Comparison of ENCODE assay signal across 9 cellular contexts in the genomic region with DNA sequence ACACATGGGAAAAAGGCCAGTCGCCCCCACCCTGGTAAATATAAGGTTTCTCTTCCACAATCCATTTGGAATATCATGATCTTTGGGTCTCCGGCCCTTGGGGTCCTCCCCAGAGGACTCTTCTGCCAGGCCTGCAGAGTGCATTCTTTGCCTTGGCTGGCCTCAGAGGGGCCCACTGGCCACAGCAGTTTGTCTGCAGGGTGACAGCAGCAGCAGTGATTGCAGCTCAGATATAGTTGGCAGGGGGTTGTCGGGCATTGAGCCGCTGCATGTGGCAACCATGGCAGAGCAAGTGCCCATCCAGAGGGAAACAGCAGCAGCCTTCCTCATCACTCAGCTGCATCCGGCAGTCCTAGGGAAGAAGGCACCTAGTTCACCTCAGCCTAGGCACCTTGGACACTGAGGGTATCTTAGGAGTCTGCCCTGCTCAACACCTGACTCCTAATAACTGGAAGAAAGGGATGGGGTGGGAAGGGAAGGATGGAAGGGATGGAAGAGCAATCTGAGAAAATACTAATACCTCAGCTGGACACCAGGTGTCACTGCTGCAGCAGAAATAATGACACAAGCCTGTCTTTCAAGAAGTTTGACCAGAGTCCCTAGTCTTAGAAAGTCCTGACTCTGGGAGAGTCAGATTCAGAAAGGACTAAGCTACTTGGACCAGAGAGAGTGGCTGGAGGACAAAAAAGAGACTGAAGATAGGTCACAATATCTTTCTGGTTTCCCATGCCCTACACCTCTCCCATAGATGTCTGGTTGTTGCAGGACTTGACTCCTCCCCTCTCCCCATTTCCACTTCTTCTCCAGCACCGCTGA. TPM values are rescaled to one million over a fixed set of nuclear protein-coding genes. Genes with fewer than 3 reads are reported as not detected.
DNase-seq lines count a peak whose midpoint lies in the region; ATAC-seq and TF ChIP-seq lines count a peak whose summit lies in the region.
"Had no signal": no experiment of that assay in that cellular context is flagged by ENCODE, and none has a peak within 500 bp of the region (broad histone marks: within the 10 kb centered on the region; RNA-seq: fewer than 3 reads in every experiment).

No MANE protein-coding gene starts in this region.

- CTCF ChIA-PET in activated CD4-positive, alpha-beta T cell treated with anti-CD3 and anti-CD28 coated beads for 36 hours (lab: Charles Lee) = interaction anchor here (0.6 to 7.4 kb wide), 24 partner anchors 9 to 304 kb away, joined by 3 to 99 read pairs (median 6); a partner anchor contains a TSS

- ATAC-seq in activated CD4-positive, alpha-beta T cell treated with anti-CD3 and anti-CD28 coated beads for 36 hours = peak; percentile 71
- ATAC-seq in naive thymus-derived CD8-positive, alpha-beta T cell = peak in 1 of 2 donors; percentile 56
- ATAC-seq in GM21737 (IDR thresholded peaks at IDR 0.05; ENCODE audit: unreplicated experiment) = no peak
- ATAC-seq in GM21723 (IDR thresholded peaks at IDR 0.05; ENCODE audit: unreplicated experiment) = no peak

- no peaks in the 10 kb centered on the region for H4K20me1 ChIP-seq in Loucy (ENCODE audit: insufficient read depth, low read length, poor library complexity, severe bottlenecking)

- no peaks in the 10 kb centered on the region for H3K79me2 ChIP-seq in Loucy (ENCODE audit: insufficient read depth, low read length)

- H3K9me3 Mint-ChIP-seq in activated CD4-positive, alpha-beta T cell treated with anti-CD3 and anti-CD28 coated beads for 36 hours (ENCODE audit: low read depth) = no peaks in the 10 kb centered on the region
- no peaks in the 10 kb centered on the region for H3K9me3 Mint-ChIP-seq in naive thymus-derived CD8-positive, alpha-beta T cell
- H3K9me3 Mint-ChIP-seq: central memory CD8-positive, alpha-beta T cell had no signal

- H3K36me3 ChIP-seq in Loucy (ENCODE audit: insufficient read depth, low read length) (peaks cover 11% of the 10 kb centered on the region; the same call in 1 of the 2 replicates), esophagus muscularis mucosa (peaks cover 0 to 17% (median 8%) of the 10 kb centered on the region in 4 donors)

- POLR2A ChIA-PET in activated CD4-positive, alpha-beta T cell treated with anti-CD3 and anti-CD28 coated beads for 36 hours (lab: Charles Lee) = interaction anchor here (1.0 kb wide), 1 partner anchor 122 kb away, joined by 3 read pairs; a partner anchor contains a TSS
- POLR2A ChIA-PET in naive thymus-derived CD8-positive, alpha-beta T cell (lab: Charles Lee) = interaction anchor here (1.6 to 2.5 kb wide), 3 partner anchors 9 to 84 kb away, joined by 5 to 12 read pairs (median 7); a partner anchor contains a TSS

- TF ChIP-seq CTCF in Loucy (conservative IDR thresholded peaks at IDR 0.05; ENCODE audit: low read length) (peak; percentile 79), esophagus muscularis mucosa (IDR thresholded peaks at IDR 0.05) (peak; percentile 68 to 75 (median 68))

- no peaks in the 10 kb centered on the region for H3K27me3 Mint-ChIP-seq in activated CD4-positive, alpha-beta T cell treated with anti-CD3 and anti-CD28 coated beads for 36 hours
- peaks cover 0 to 2% (median 0%) of the 10 kb centered on the region in 5 donors for H3K27me3 Mint-ChIP-seq in naive thymus-derived CD8-positive, alpha-beta T cell

- H3K4me3 Mint-ChIP-seq in activated CD4-positive, alpha-beta T cell treated with anti-CD3 and anti-CD28 coated beads for 36 hours = no peak overlapping the region
- H3K4me3 Mint-ChIP-seq in naive thymus-derived CD8-positive, alpha-beta T cell = no peak overlapping the region
- H3K4me3 Mint-ChIP-seq: central memory CD8-positive, alpha-beta T cell had no signal

- H3K36me3 Mint-ChIP-seq in activated CD4-positive, alpha-beta T cell treated with anti-CD3 and anti-CD28 coated beads for 36 hours (ENCODE audit: low read depth) = no peaks in the 10 kb centered on the region
- H3K36me3 Mint-ChIP-seq in naive thymus-derived CD8-positive, alpha-beta T cell = no peaks in the 10 kb centered on the region

- H3K9me3 ChIP-seq in Loucy (ENCODE audit: insufficient read depth, low read depth, low read length) (no peaks in the 10 kb centered on the region), esophagus muscularis mucosa (no peaks in the 10 kb centered on the region)

- WGBS in esophagus muscularis mucosa = 68% methylated on average over 4 of the region's 6 CpGs

- TF ChIP-seq EP300 in esophagus muscularis mucosa (IDR thresholded peaks at IDR 0.05) = no peak

- no peaks in the 10 kb centered on the region for H3K9me2 ChIP-seq in Loucy (replicated peaks; ENCODE audit: low read depth, low read length)

- intact Hi-C loops in activated CD4-positive, alpha-beta T cell treated with anti-CD3 and anti-CD28 coated beads for 36 hours (cut with DNase I, micrococcal nuclease) = loop anchor here (1.0 kb wide), 2 partner anchors 10 to 84 kb away; a partner anchor contains a TSS
- intact Hi-C loops in esophagus muscularis mucosa (cut with DNase I) = no loop called here

- H3K4me2 ChIP-seq in Loucy (ENCODE audit: low read depth, low read length, poor library complexity, severe bottlenecking) = no peak overlapping the region

- no peaks in the 10 kb centered on the region for H3K4me1 Mint-ChIP-seq in activated CD4-positive, alpha-beta T cell treated with anti-CD3 and anti-CD28 coated beads for 36 hours
- H3K4me1 Mint-ChIP-seq in naive thymus-derived CD8-positive, alpha-beta T cell = no peaks in the 10 kb centered on the region
- H3K4me1 Mint-ChIP-seq: central memory CD8-positive, alpha-beta T cell had no signal

- peaks cover 2% of the 10 kb centered on the region for H3K4me1 ChIP-seq in Loucy (ENCODE audit: insufficient read depth, low read length, poor library complexity, severe bottlenecking)
- peaks cover 20 to 30% (median 23%) of the 10 kb centered on the region in 4 donors for H3K4me1 ChIP-seq in esophagus muscularis mucosa

- H3K4me3 ChIP-seq in Loucy (ENCODE audit: low read length, poor library complexity, severe bottlenecking) (no peak overlapping the region), esophagus muscularis mucosa (no peak overlapping the region)

- no peak overlapping the region for H3K27ac Mint-ChIP-seq in activated CD4-positive, alpha-beta T cell treated with anti-CD3 and anti-CD28 coated beads for 36 hours
- peak overlapping the region in 1 of 10 donors; percentile 78 for H3K27ac Mint-ChIP-seq in naive thymus-derived CD8-positive, alpha-beta T cell

- no peaks in the 10 kb centered on the region for H3F3A ChIP-seq in Loucy (ENCODE audit: low read depth)

- no peak for TF ChIP-seq POLR2A in esophagus muscularis mucosa (IDR thresholded peaks at IDR 0.05; ENCODE audit: low read depth)

- H3K9ac ChIP-seq in Loucy (ENCODE audit: low read depth, low read length, poor library complexity, severe bottlenecking) = no peak overlapping the region

- peak; percentile 56 for DNase-seq in activated CD4-positive, alpha-beta T cell treated with anti-CD3 and anti-CD28 coated beads for 36 hours
- DNase-seq in activated CD4-positive, alpha-beta T cell treated with anti-CD3 and anti-CD28 coated beads for 1 hour = no peak
- DNase-seq in activated CD4-positive, CD25-positive, alpha-beta regulatory T cell treated with anti-CD3 and anti-CD28 coated beads, Interleukin-2, amount 50 U/mL, for 72 hours = peak; percentile 40
- DNase-seq in esophagus muscularis mucosa (ENCODE audit: extremely low spot score) = no peak
- DNase-seq in naive thymus-derived CD8-positive, alpha-beta T cell = peak in 6 of 10 donors; percentile 23 to 54 (median 46)

- no peak overlapping the region for H3K27ac ChIP-seq in esophagus muscularis mucosa (replicated peaks in 1 of 4)

- no peak overlapping the region for H2AFZ ChIP-seq in Loucy (ENCODE audit: low read length)

- no peaks in the 10 kb centered on the region for H3K27me3 ChIP-seq in Loucy (ENCODE audit: insufficient read depth, low read length, poor library complexity, severe bottlenecking)
- H3K27me3 ChIP-seq in esophagus muscularis mucosa = no peaks in the 10 kb centered on the region

RNA-seq across cellular contexts. Expression of a gene that starts 8.9 kb away (rescaled TPM):
- total RNA-seq in activated CD4-positive, alpha-beta T cell treated with anti-CD3 and anti-CD28 coated beads for 36 hours = 1 to 10 TPM; 2.9 to 3.2 TPM
- 10 to 100 TPM in 3 of 4 donors, 1 to 10 TPM in 1; 7.0 to 32.5 (median 17.9) TPM for total RNA-seq in esophagus muscularis mucosa
- 1 to 10 TPM; 1.5 to 1.9 TPM for total RNA-seq in naive thymus-derived CD8-positive, alpha-beta T cell
- 1 to 10 TPM in 1 of 3 donors, under 1 TPM in 2; 0.05 to 1.2 (median 0.45) TPM for polyA plus RNA-seq in naive thymus-derived CD8-positive, alpha-beta T cell

RNA-seq across cellular contexts. Expression of a gene that starts 16.5 kb away (rescaled TPM):
- 10 to 100 TPM; 62.5 to 84.4 TPM for total RNA-seq in activated CD4-positive, alpha-beta T cell treated with anti-CD3 and anti-CD28 coated beads for 36 hours
- total RNA-seq in esophagus muscularis mucosa = 10 to 100 TPM; 31.7 to 46.8 (median 39.1) TPM
- 10 to 100 TPM; 24.4 to 26.7 TPM for total RNA-seq in naive thymus-derived CD8-positive, alpha-beta T cell
- 10 to 100 TPM; 27.1 to 31.7 (median 29.8) TPM for polyA plus RNA-seq in naive thymus-derived CD8-positive, alpha-beta T cell

RNA-seq across cellular contexts. Expression of a gene that starts 36.5 kb away (rescaled TPM):
- 10 to 100 TPM; 10.7 to 11.5 TPM for total RNA-seq in activated CD4-positive, alpha-beta T cell treated with anti-CD3 and anti-CD28 coated beads for 36 hours
- 10 to 100 TPM in 2 of 4 donors, 1 to 10 TPM in 2; 4.6 to 11.2 (median 9.9) TPM for total RNA-seq in esophagus muscularis mucosa
- total RNA-seq in naive thymus-derived CD8-positive, alpha-beta T cell = 10 to 100 TPM; 16.8 to 17.3 TPM
- polyA plus RNA-seq in naive thymus-derived CD8-positive, alpha-beta T cell = 10 to 100 TPM in 1 of 3 donors, 1 to 10 TPM in 2; 5.6 to 10.9 (median 7.5) TPM

RNA-seq across cellular contexts. Expression of a gene that starts 44.2 kb away (rescaled TPM):
- total RNA-seq in activated CD4-positive, alpha-beta T cell treated with anti-CD3 and anti-CD28 coated beads for 36 hours = 100 to 1,000 TPM; 121 to 151 TPM
- total RNA-seq in esophagus muscularis mucosa = 10 to 100 TPM; 35.5 to 51.0 (median 44.8) TPM
- 10 to 100 TPM; 37.7 to 38.8 TPM for total RNA-seq in naive thymus-derived CD8-positive, alpha-beta T cell
- polyA plus RNA-seq in naive thymus-derived CD8-positive, alpha-beta T cell = 10 to 100 TPM; 42.4 to 67.3 (median 62.2) TPM

RNA-seq across cellular contexts. Expression of a gene that starts 54.5 kb away (rescaled TPM):
- total RNA-seq in activated CD4-positive, alpha-beta T cell treated with anti-CD3 and anti-CD28 coated beads for 36 hours = 10 to 100 TPM; 61.6 to 68.6 TPM
- 100 to 1,000 TPM in 2 of 4 donors, 10 to 100 TPM in 2; 52.7 to 229 (median 102) TPM for total RNA-seq in esophagus muscularis mucosa
- 100 to 1,000 TPM; 143 to 148 TPM for total RNA-seq in naive thymus-derived CD8-positive, alpha-beta T cell
- polyA plus RNA-seq in naive thymus-derived CD8-positive, alpha-beta T cell = 10 to 100 TPM; 42.2 to 62.8 (median 59.6) TPM

Comparison
In these comparisons a context has a peak if more than half of its experiments do, and no peak if none do; other contexts are left out.
1. DNase-seq: peak in activated CD4-positive, alpha-beta T cell treated with anti-CD3 and anti-CD28 coated beads for 36 hours (single experiment), activated CD4-positive, CD25-positive, alpha-beta regulatory T cell treated with anti-CD3 and anti-CD28 coated beads, Interleukin-2, amount 50 U/mL, for 72 hours (single experiment) and naive thymus-derived CD8-positive, alpha-beta T cell (6 of 10); none in activated CD4-positive, alpha-beta T cell treated with anti-CD3 and anti-CD28 coated beads for 1 hour (single experiment) and esophagus muscularis mucosa (single experiment).